Comparison of ENCODE assay signal across 16 cellular contexts in genomic region chr4:73415807-73416238, GRCh38. TPM values are rescaled to one million over a fixed set of nuclear protein-coding genes. Genes with fewer than 3 reads are reported as not detected.
A peak's percentile ranks its signal among the peaks of the same experiment; 100 is the strongest.
DNase-seq lines count a peak whose midpoint lies in the region; ATAC-seq and TF ChIP-seq lines count a peak whose summit lies in the region.
"Had no signal": no experiment of that assay in that cellular context is flagged by ENCODE, and none has a peak within 500 bp of the region (broad histone marks: within the 10 kb centered on the region; RNA-seq: fewer than 3 reads in every experiment).

No MANE protein-coding gene starts in this region.

- peak overlapping the region in 1 of 3 donors; percentile 15 for H3K27ac ChIP-seq in right lobe of liver

- no peak overlapping the region for H3K27ac Mint-ChIP-seq in osteocyte (ENCODE audit: unreplicated experiment)
- H3K27ac Mint-ChIP-seq: CD14-positive monocyte; CD8-positive, alpha-beta memory T cell; H9 had no signal

- H3K27me3 ChIP-seq in right lobe of liver: no peaks in the 10 kb centered on the region

- DNase-seq in SW480 (ENCODE audit: low spot score) (peak; percentile 85), epithelial cell of proximal tubule (ENCODE audit: low read depth) (peak; percentile 9), fibroblast of the aortic adventitia (ENCODE audit: low read depth) (peak; percentile 4), right lobe of liver (no peak), osteocyte (ENCODE audit: extremely low spot score, unreplicated experiment) (no peak)
- DNase-seq in activated CD8-positive, alpha-beta memory T cell treated with anti-CD3 and anti-CD28 coated beads for 24 hours: no peak
- DNase-seq: Caco-2; CD8-positive, alpha-beta memory T cell; DMS53; GF-D8; H9 had no signal

- TF ChIP-seq CTCF in epithelial cell of proximal tubule (conservative IDR thresholded peaks at IDR 0.05; ENCODE audit: low read depth, low read length): no peak
- TF ChIP-seq CTCF in fibroblast of the aortic adventitia (IDR thresholded peaks at IDR 0.05; ENCODE audit: insufficient read depth, low read length): no peak
- no peak for TF ChIP-seq CTCF in right lobe of liver (IDR thresholded peaks at IDR 0.05)
- no peak for TF ChIP-seq CTCF in osteocyte (IDR thresholded peaks at IDR 0.05)

- no peaks in the 10 kb centered on the region for H3K9me3 ChIP-seq in right lobe of liver
- H3K9me3 ChIP-seq: Caco-2 had no signal

- ATAC-seq in right lobe of liver: peak in 3 of 4 donors; percentile 0 to 37 (median 0)
- no peak for ATAC-seq in GM19324 (IDR thresholded peaks at IDR 0.05; ENCODE audit: low FRiP score, unreplicated experiment)
- ATAC-seq: GM23338 had no signal

- no peak overlapping the region for H3K4me3 Mint-ChIP-seq in osteocyte (ENCODE audit: unreplicated experiment)
- H3K4me3 Mint-ChIP-seq: CD14-positive monocyte; CD8-positive, alpha-beta memory T cell; GM23338; H9; IgD-negative memory B cell had no signal

- 47% methylated on average over 2 of the region's 2 CpGs for WGBS in right lobe of liver (ENCODE audit: insufficient coverage, low coverage, low lambda C conversion rate, missing lambda C conversion rate)

- H3K4me1 ChIP-seq in right lobe of liver: peaks cover 0 to 6% (median 0%) of the 10 kb centered on the region in 4 donors

- peak; percentile 69 for TF ChIP-seq POLR2A in right lobe of liver (IDR thresholded peaks at IDR 0.05)

- H3K36me3 Mint-ChIP-seq in osteocyte (ENCODE audit: unreplicated experiment): no peaks in the 10 kb centered on the region
- H3K36me3 Mint-ChIP-seq: CD14-positive monocyte; CD8-positive, alpha-beta memory T cell; IgD-negative memory B cell had no signal

- H3K4me3 ChIP-seq in epithelial cell of proximal tubule (ENCODE audit: low read depth, low read length) (no peak overlapping the region), fibroblast of the aortic adventitia (ENCODE audit: low read depth, low read length) (no peak overlapping the region), right lobe of liver (no peak overlapping the region)
- H3K4me3 ChIP-seq: GM23338 had no signal

- H3K4me1 Mint-ChIP-seq in osteocyte (ENCODE audit: unreplicated experiment): no peaks in the 10 kb centered on the region
- H3K4me1 Mint-ChIP-seq: CD14-positive monocyte; CD8-positive, alpha-beta memory T cell; IgD-negative memory B cell had no signal

- H3K36me3 ChIP-seq in right lobe of liver: peaks cover 0 to 100% (median 51%) of the 10 kb centered on the region in 4 donors

- intact Hi-C loops in right lobe of liver (cut with DNase I): no loop called here

- H3K27me3 Mint-ChIP-seq in osteocyte (ENCODE audit: unreplicated experiment): peaks cover 24% of the 10 kb centered on the region

- H3K9me3 Mint-ChIP-seq in osteocyte (ENCODE audit: unreplicated experiment): no peaks in the 10 kb centered on the region
- H3K9me3 Mint-ChIP-seq: CD8-positive, alpha-beta memory T cell; GM23338; H9 had no signal

RNA-seq across cellular contexts. Expression of gene ALB, which starts 11.7 kb away (rescaled TPM):
- total RNA-seq in epithelial cell of proximal tubule (not detected in 2 replicates), fibroblast of the aortic adventitia (ENCODE audit: low replicate concordance) (not detected in 2 replicates), right lobe of liver (over 10,000 TPM; 46,361 to 117,834 (median 75,397) TPM), osteocyte (not detected in 2 replicates)
- total RNA-seq: CD8-positive, alpha-beta memory T cell; GM23338; H9; HT-29 had no signal

RNA-seq across cellular contexts. Expression of gene AFP, which starts 20.2 kb away (rescaled TPM):
- total RNA-seq in epithelial cell of proximal tubule (0.22 and 2.2 TPM in 2 replicates), fibroblast of the aortic adventitia (ENCODE audit: low replicate concordance) (0.90 TPM in 1 of 2 replicates, not detected in the other), right lobe of liver (1 to 10 TPM in 4 of 6 experiments, under 1 TPM in 1, not detected in 1; 0.78 to 3.8 (median 3.4) TPM), osteocyte (not detected in 2 replicates)
- total RNA-seq: CD8-positive, alpha-beta memory T cell; HT-29 had no signal

Comparison
In these comparisons a context has a peak if more than half of its experiments do, and no peak if none do; other contexts are left out.
1. DNase-seq: peak in SW480 (single experiment), epithelial cell of proximal tubule (single experiment) and fibroblast of the aortic adventitia (single experiment); none in right lobe of liver (0 of 3), activated CD8-positive, alpha-beta memory T cell treated with anti-CD3 and anti-CD28 coated beads for 24 hours (single experiment) and osteocyte (single experiment).
2. RNA of gene ALB, which starts 11.7 kb away (total RNA-seq): 46,361 to 117,834 TPM in right lobe of liver; not detected in epithelial cell of proximal tubule, not detected in fibroblast of the aortic adventitia and not detected in osteocyte; every median in the first group is over 1,000 times any median in the second.